ENCODE assay signal across 8 cellular contexts in genomic region chr5:61327761-61328753, GRCh38. TPM values are rescaled to one million over a fixed set of nuclear protein-coding genes. Genes with fewer than 3 reads are reported as not detected.
DNase-seq lines count a peak whose midpoint lies in the region; ATAC-seq, FAIRE-seq and TF ChIP-seq lines count a peak whose summit lies in the region.

No MANE protein-coding gene starts in this region.

- peak in 1 of 2 experiments; percentile 33; a peak in 1 of 4 replicates for TF ChIP-seq RAD21 in K562 (CRISPR knock-in tag; conservative IDR thresholded peaks at IDR 0.05 in 1 of 2, IDR thresholded peaks at IDR 0.05 in 1 of 2)

- in situ Hi-C loops in K562 (cut with MboI), result no loop called here

- CTCF ChIA-PET in K562 (lab: Yijun Ruan, JAX; ENCODE audit: low intra/inter-chr PET ratio), result no interaction called here

- 1% methylated on average over 6 of the region's 6 CpGs for WGBS in K562 (ENCODE audit: insufficient coverage, low coverage, missing lambda C conversion rate)

- H4K20me1 ChIP-seq in K562 (replicated peaks; ENCODE audit: control insufficient read depth, insufficient read depth, low read length), result 0 out of 2 replicates have a peak, but pooled peaks cover 5% of the 10 kb centered on the region

- no TSS peak for BruUV-seq in K562 (replicated peaks; lab: Mats Ljungman, UMichigan)

- no peak overlapping the region for H3K4me2 ChIP-seq in K562 (ENCODE audit: insufficient read depth, low read length)
- H3K4me2 ChIP-seq in skeletal muscle satellite cell (ENCODE audit: low read length), result peak overlapping the region; percentile 94

- H3K9me1 ChIP-seq in K562 (ENCODE audit: control insufficient read depth, insufficient read depth, low read length), result no peaks in the 10 kb centered on the region

- DNase-seq in AG10803 (ENCODE audit: low read depth) (peak; percentile 85), HuH-7.5 (ENCODE audit: low spot score) (peak; percentile 20), K562 (ENCODE audit: extremely low read depth in 1 of 4, low spot score in 3 of 4) (peak in 2 of 4 experiments; percentile 13 to 21), GM19240 (ENCODE audit: insufficient read length, low spot score) (no peak), NCI-H1694 treated with DMSO at 0.1 percent for 48 hours (lab: John Stamatoyannopoulos, UW) (no peak)

- no peak overlapping the region for H3K27ac ChIP-seq in K562 (ENCODE audit: extremely low read depth, low read depth, low read length)

- no peak overlapping the region for H3K9ac ChIP-seq in K562 (ENCODE audit: insufficient read depth in 1 of 2, low read depth in 2 of 2, low read length in 2 of 2)
- peak overlapping the region; percentile 95 for H3K9ac ChIP-seq in skeletal muscle satellite cell (ENCODE audit: low read depth, low read length)

- TF ChIP-seq EP300 in K562 (IDR thresholded peaks at IDR 0.05; ENCODE audit: low read length), result no peak

- H3K36me3 ChIP-seq in K562 (ENCODE audit: control insufficient read depth, insufficient read depth, low read length) (no peaks in the 10 kb centered on the region), skeletal muscle satellite cell (ENCODE audit: insufficient read depth, low read length) (no peaks in the 10 kb centered on the region)

- H3K9me3 ChIP-seq in K562 (replicated peaks; ENCODE audit: control insufficient read depth, insufficient read depth, low read depth, low read length) (no peaks in the 10 kb centered on the region), skeletal muscle satellite cell (replicated peaks; ENCODE audit: low read length) (no peaks in the 10 kb centered on the region)

- intact Hi-C loops in K562 (cut with micrococcal nuclease), result no loop called here

- TF ChIP-seq POLR2A in K562 (conservative IDR thresholded peaks at IDR 0.05), result no peak

- peak; percentile 23 for FAIRE-seq in K562 (lab: Jason Lieb, UNC)

- H3K27me3 ChIP-seq in K562 (ENCODE audit: control insufficient read depth in 2 of 2, insufficient read depth in 2 of 2, low read length in 2 of 2), result peaks cover 46% of the 10 kb centered on the region in 2 experiments
- no peaks in the 10 kb centered on the region for H3K27me3 ChIP-seq in skeletal muscle satellite cell (ENCODE audit: control insufficient read depth, insufficient read depth, low read length)

- POLR2A ChIA-PET in K562 (lab: Yijun Ruan, JAX), result no interaction called here

- TF ChIP-seq CTCF in AG10803 (conservative IDR thresholded peaks at IDR 0.05; ENCODE audit: low read length) (no peak), K562 (IDR thresholded peaks at IDR 0.05 in 2 of 3, conservative IDR thresholded peaks at IDR 0.05 in 1 of 3; ENCODE audit: insufficient read depth in 2 of 3, low read depth in 1 of 3, low read length in 3 of 3) (peak in 2 of 3 experiments; percentile 5 to 15; a peak in 2 of 6 replicates)

- no peaks in the 10 kb centered on the region for H3K79me2 ChIP-seq in K562 (ENCODE audit: control insufficient read depth, insufficient read depth, low read length)

- no peak overlapping the region for H3K4me3 ChIP-seq in AG10803 (ENCODE audit: low read length)
- H3K4me3 ChIP-seq in K562, result no peak overlapping the region
- no peak overlapping the region for H3K4me3 ChIP-seq in skeletal muscle satellite cell (ENCODE audit: low read length)

- ATAC-seq in GM19455 (IDR thresholded peaks at IDR 0.05; ENCODE audit: unreplicated experiment), result peak; percentile 27
- no peak for ATAC-seq in K562
- no peak for ATAC-seq in HG02981 (IDR thresholded peaks at IDR 0.05; ENCODE audit: unreplicated experiment)

- H3K4me1 ChIP-seq in K562 (replicated peaks in 1 of 2; ENCODE audit: control insufficient read depth in 2 of 2, insufficient read depth in 2 of 2, low read length in 2 of 2), result peaks cover 0 to 20% of the 10 kb centered on the region in 2 experiments; a peak in 2 of 5 replicates
- H3K4me1 ChIP-seq in skeletal muscle satellite cell (ENCODE audit: control insufficient read depth, insufficient read depth, low read length), result peaks cover 48% of the 10 kb centered on the region

- no peak overlapping the region for H2AFZ ChIP-seq in K562 (ENCODE audit: low read depth, low read length)

TF ChIP-seq in K562, 482 proteins besides CTCF, POLR2A, EP300 and RAD21:
- TF ChIP-seq CEBPG (CRISPR knock-in tag; IDR thresholded peaks at IDR 0.05) (no peak), CEBPG (tag; conservative IDR thresholded peaks at IDR 0.05 in 1 of 2, IDR thresholded peaks at IDR 0.05 in 1 of 2) (peak in 1 of 2 experiments; percentile 59; a peak in 2 of 4 replicates), TEAD4 (IDR thresholded peaks at IDR 0.05; ENCODE audit: low read length) (no peak), TEAD4 (CRISPR knock-in tag; IDR thresholded peaks at IDR 0.05; ENCODE audit: borderline replicate concordance) (no peak)

RNA-seq across cellular contexts. Expression of gene ZSWIM6, which starts 4.0 kb away (rescaled TPM):
- total RNA-seq in K562 (2011; cell fraction: chromatin; rRNA removed; ENCODE audit: low replicate concordance), result 3.1 and 3.9 TPM in 2 replicates
- total RNA-seq in K562 (2011; cell fraction: nucleolus; rRNA removed), result 1.8 and 2.2 TPM in 2 replicates
- 1.8 and 2.2 TPM in 2 replicates for total RNA-seq in K562 (2011; cell fraction: nucleoplasm; rRNA removed)
- total RNA-seq in K562 (2014; rRNA removed) (1.1 and 1.3 TPM in 2 replicates), K562 (2014; rRNA removed; fragmentation: Illumina TruSeq; extraction: Trizol) (1.8 and 2.0 TPM in 2 replicates), K562 (2015; rRNA removed; fragmentation: Illumina TruSeq; extraction: Trizol) (1.7 and 2.0 TPM in 2 replicates), K562 (2021) (2.8 and 3.2 TPM in 2 replicates)
- polyA plus RNA-seq in K562 (2011; rRNA removed) (2.7 and 3.8 TPM in 2 replicates), K562 (2014; fragmentation: Illumina TruSeq; extraction: Trizol) (3.0 and 3.1 TPM in 2 replicates), K562 (2014; fragmentation: Nextera tagmentation; extraction: Ambion mirVana) (1 to 10 TPM in 1 of 2 experiments, under 1 TPM in 1; 0.81 to 1.6 TPM), K562 (2014; rRNA removed) (1.6 and 2.2 TPM in 2 replicates)
- 1.7 and 3.2 TPM in 2 replicates for polyA plus RNA-seq in K562 (2011; cell fraction: cytosol; rRNA removed)
- polyA plus RNA-seq in K562 (2011; cell fraction: nucleus; rRNA removed), result 6.7 and 9.7 TPM in 2 replicates
- polyA plus RNA-seq in K562 (2012), result 1.5 and 2.4 TPM in 2 replicates
- 5.6 and 6.0 TPM in 2 replicates for polyA minus RNA-seq in K562 (2011; rRNA and poly(A)+ RNA removed)
- polyA minus RNA-seq in K562 (2011; cell fraction: cytosol; rRNA and poly(A)+ RNA removed), result 2.6 and 3.3 TPM in 2 replicates
- 2.8 and 7.3 TPM in 2 replicates for polyA minus RNA-seq in K562 (2011; cell fraction: nucleus; rRNA and poly(A)+ RNA removed)
- total RNA-seq in skeletal muscle satellite cell (2012; rRNA removed), result 7.9 and 10.0 TPM in 2 replicates

Comparison
In these comparisons a context has a peak if more than half of its experiments do, and no peak if none do; other contexts are left out.
1. DNase-seq: peak in AG10803 (single experiment) and HuH-7.5 (single experiment); none in GM19240 (single experiment) and NCI-H1694 treated with DMSO at 0.1 percent for 48 hours (single experiment).